ENCODE assay signal across 24 cellular contexts in genomic region chr17:64166876-64167275, GRCh38.
"Had no signal": no experiment of that assay in that cellular context is flagged by ENCODE, and none has a peak within 500 bp of the region (broad histone marks: within the 10 kb centered on the region; RNA-seq: fewer than 3 reads in every experiment).

No MANE protein-coding gene starts in this region.

- H3K27ac Mint-ChIP-seq: activated CD8-positive, alpha-beta memory T cell treated with anti-CD3 and anti-CD28 coated beads, Interleukin-2, amount 10 ng/mL, durations not matched to agents 7 days and 5 days; activated naive CD4-positive, alpha-beta T cell treated with anti-CD3 and anti-CD28 coated beads for 36 hours; activated naive CD8-positive, alpha-beta T cell; activated T-helper 17 cell treated with anti-CD3 and anti-CD28 coated beads, Interleukin-2, amount 50 U/mL, for 72 hours; brain; T-cell had no signal

- H3K27me3 Mint-ChIP-seq: activated CD8-positive, alpha-beta memory T cell treated with anti-CD3 and anti-CD28 coated beads, Interleukin-2, amount 10 ng/mL, durations not matched to agents 7 days and 5 days; activated naive CD8-positive, alpha-beta T cell; activated T-helper 17 cell treated with anti-CD3 and anti-CD28 coated beads, Interleukin-2, amount 50 U/mL, for 72 hours; brain; central memory CD8-positive, alpha-beta T cell; T-cell had no signal

- H3K4me1 Mint-ChIP-seq: activated CD8-positive, alpha-beta memory T cell treated with anti-CD3 and anti-CD28 coated beads, Interleukin-2, amount 10 ng/mL, durations not matched to agents 7 days and 5 days; activated T-helper 17 cell treated with anti-CD3 and anti-CD28 coated beads, Interleukin-2, amount 50 U/mL, for 72 hours; brain had no signal

- H3K9me3 Mint-ChIP-seq: activated naive CD4-positive, alpha-beta T cell treated with anti-CD3 and anti-CD28 coated beads for 36 hours; activated T-helper 17 cell treated with anti-CD3 and anti-CD28 coated beads, Interleukin-2, amount 50 U/mL, for 72 hours; brain; central memory CD8-positive, alpha-beta T cell; T-cell had no signal

- DNase-seq: activated CD4-positive, alpha-beta T cell treated with anti-CD3 and anti-CD28 coated beads for 4 hours; activated CD4-positive, alpha-beta T cell treated with anti-CD3 and anti-CD28 coated beads, Interleukin-2, amount 50 U/mL, for 48 hours; activated CD8-positive, alpha-beta memory T cell treated with anti-CD3 and anti-CD28 coated beads, Interleukin-2, amount 10 ng/mL, durations not matched to agents 7 days and 5 days; activated gamma-delta T cell; activated naive CD4-positive, alpha-beta T cell treated with anti-CD3 and anti-CD28 coated beads for 36 hours; amygdala; KG1; NCI-H1048; NCI-H1930; NCI-H2171; NCI-H2227 treated with DMSO at 0.1 percent for 48 hours; NCI-H446 treated with DMSO at 0.1 percent for 48 hours; NCI-H524 treated with DMSO at 0.1 percent for 48 hours; NCI-H748 treated with DMSO at 0.1 percent for 48 hours; SIG-M5; T-cell; T-helper 2 cell; T1000 had no signal

- ATAC-seq: activated CD4-positive, CD25-positive, alpha-beta regulatory T cell treated with anti-CD3 and anti-CD28 coated beads, Interleukin-2, amount 50 U/mL, for 24 hours; activated CD8-positive, alpha-beta memory T cell treated with anti-CD3 and anti-CD28 coated beads, Interleukin-2, amount 10 ng/mL, durations not matched to agents 7 days and 5 days; activated T-helper 17 cell treated with anti-CD3 and anti-CD28 coated beads, Interleukin-2, amount 50 U/mL, for 72 hours; T-cell had no signal

- H3K27ac ChIP-seq: WERI-Rb-1 had no signal

- H3K4me3 Mint-ChIP-seq: activated CD8-positive, alpha-beta memory T cell treated with anti-CD3 and anti-CD28 coated beads, Interleukin-2, amount 10 ng/mL, durations not matched to agents 7 days and 5 days; activated naive CD4-positive, alpha-beta T cell treated with anti-CD3 and anti-CD28 coated beads for 36 hours; activated naive CD8-positive, alpha-beta T cell; activated T-helper 17 cell treated with anti-CD3 and anti-CD28 coated beads, Interleukin-2, amount 50 U/mL, for 72 hours; brain; central memory CD8-positive, alpha-beta T cell; T-cell had no signal
